Comparison of ENCODE assay signal across 20 cellular contexts in the genomic region with DNA sequence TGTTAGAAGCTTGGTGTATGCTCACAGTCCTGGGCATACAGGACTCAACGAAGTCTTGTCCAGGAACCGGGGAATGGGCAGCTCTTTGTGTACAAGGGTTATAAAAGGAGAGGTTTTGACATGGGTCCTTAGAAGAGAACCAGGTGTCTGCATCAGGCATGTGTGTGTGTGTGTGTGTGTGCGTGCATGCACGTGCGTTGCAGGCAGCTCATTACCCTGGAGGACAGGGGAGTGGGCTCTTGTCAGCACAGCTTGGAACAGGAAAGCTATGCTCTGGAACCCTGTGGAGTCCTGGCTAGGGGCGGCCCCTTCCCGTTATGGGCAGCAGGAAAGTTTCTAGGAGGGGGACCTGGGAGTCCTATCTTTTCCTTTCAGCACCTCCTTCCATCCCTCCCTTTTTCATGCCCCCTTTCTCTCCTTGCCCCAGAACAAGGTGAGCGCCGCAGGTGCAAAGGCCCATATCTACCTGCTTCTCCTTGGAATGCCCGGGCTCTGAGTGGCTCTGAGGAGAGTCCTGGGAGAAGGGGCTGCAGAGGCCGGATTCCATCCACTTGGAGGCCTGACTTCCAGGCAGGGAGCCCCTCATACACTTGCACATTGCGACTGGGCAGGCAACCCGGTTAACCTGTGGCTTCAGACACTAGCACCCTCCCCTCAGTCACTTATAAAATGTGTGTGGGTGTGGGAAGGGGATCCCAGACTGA. TPM values are rescaled to one million over a fixed set of nuclear protein-coding genes. Genes with fewer than 3 reads are reported as not detected.
A peak's percentile ranks its signal among the peaks of the same experiment; 100 is the strongest.
DNase-seq lines count a peak whose midpoint lies in the region; ATAC-seq and TF ChIP-seq lines count a peak whose summit lies in the region.
"Had no signal": no experiment of that assay in that cellular context is flagged by ENCODE, and none has a peak within 500 bp of the region (broad histone marks: within the 10 kb centered on the region; RNA-seq: fewer than 3 reads in every experiment).

No MANE protein-coding gene starts in this region.

- no peak for ATAC-seq in naive thymus-derived CD4-positive, alpha-beta T cell
- ATAC-seq: A549, GM23338, HCT116 had no signal

- no peak overlapping the region for H4K8ac ChIP-seq in neuronal stem cell (ENCODE audit: low read depth, low read length)

- no peak overlapping the region for H3K4me3 ChIP-seq in endodermal cell (ENCODE audit: low read length)
- no peak overlapping the region for H3K4me3 ChIP-seq in neuronal stem cell (ENCODE audit: low read length in 2 of 2)
- H3K4me3 ChIP-seq in naive thymus-derived CD4-positive, alpha-beta T cell (ENCODE audit: low read length): no peak overlapping the region
- H3K4me3 ChIP-seq: A549, GM23338 had no signal

- peak overlapping the region; percentile 61 for H3K18ac ChIP-seq in neuronal stem cell (ENCODE audit: low read length)

- no peak overlapping the region for H3K14ac ChIP-seq in neuronal stem cell (ENCODE audit: low read length)

- no peaks in the 10 kb centered on the region for H3K36me3 Mint-ChIP-seq in endodermal cell (ENCODE audit: low read depth)
- H3K36me3 Mint-ChIP-seq in naive thymus-derived CD4-positive, alpha-beta T cell: no peaks in the 10 kb centered on the region

- peak overlapping the region; percentile 44 for H2BK120ac ChIP-seq in neuronal stem cell (ENCODE audit: low read depth, low read length)

- POLR2A ChIA-PET in naive thymus-derived CD4-positive, alpha-beta T cell (lab: Charles Lee): interaction anchor here (0.7 kb wide), 1 partner anchor 8 kb away, joined by 3 read pairs; no protein-coding TSS in a partner anchor
- POLR2A ChIA-PET in RWPE1 (lab: Yijun Ruan, JAX; ENCODE audit: low non-redundant PET): no interaction called here

- no peaks in the 10 kb centered on the region for H3K79me1 ChIP-seq in neuronal stem cell (ENCODE audit: low read depth, low read length)

- WGBS in endodermal cell (ENCODE audit: insufficient coverage in 1 of 2, insufficient read length in 1 of 2), 2 experiments: 83 to 85% methylated on average over 7 to 13 of the region's 13 CpGs
- WGBS in neuronal stem cell (ENCODE audit: extremely low coverage in 2 of 2, insufficient read length in 2 of 2, insufficient replicate concordance in 1 of 2), 2 donors: no CpG with 5 or more reads among the region's 13 CpGs

- H3K27me3 ChIP-seq in endodermal cell (ENCODE audit: control insufficient read depth, insufficient read depth, low read length, poor library complexity, severe bottlenecking): no peaks in the 10 kb centered on the region
- peaks cover 0 to 27% (median 0%) of the 10 kb centered on the region in 3 experiments for H3K27me3 ChIP-seq in neuronal stem cell (ENCODE audit: control insufficient read depth in 3 of 3, insufficient read depth in 3 of 3, low read depth in 1 of 3, low read length in 3 of 3)
- H3K27me3 ChIP-seq in naive thymus-derived CD4-positive, alpha-beta T cell (ENCODE audit: control insufficient read depth in 2 of 2, insufficient read depth in 2 of 2, low read length in 2 of 2): no peaks in the 10 kb centered on the region

- peaks cover 8% of the 10 kb centered on the region for H3K4me1 Mint-ChIP-seq in endodermal cell
- H3K4me1 Mint-ChIP-seq in naive thymus-derived CD4-positive, alpha-beta T cell: peaks cover 6 to 10% (median 7%) of the 10 kb centered on the region in 7 donors

- no peak overlapping the region for H2BK12ac ChIP-seq in neuronal stem cell (ENCODE audit: low read length)

- H3K36me3 ChIP-seq in endodermal cell (ENCODE audit: control insufficient read depth, insufficient read depth, low read length): no peaks in the 10 kb centered on the region
- H3K36me3 ChIP-seq in neuronal stem cell (replicated peaks in 1 of 2; ENCODE audit: control insufficient read depth in 2 of 2, insufficient read depth in 2 of 2, low read length in 2 of 2): no peaks in the 10 kb centered on the region
- no peaks in the 10 kb centered on the region for H3K36me3 ChIP-seq in naive thymus-derived CD4-positive, alpha-beta T cell (ENCODE audit: control insufficient read depth in 2 of 3, insufficient read depth in 3 of 3, low read length in 3 of 3)

- no peak overlapping the region for H3K27ac ChIP-seq in endodermal cell (ENCODE audit: low read depth, low read length)
- no peak overlapping the region for H3K27ac ChIP-seq in neuronal stem cell (replicated peaks; ENCODE audit: low read length)
- H3K27ac ChIP-seq in naive thymus-derived CD4-positive, alpha-beta T cell (ENCODE audit: low read depth, low read length): no peak overlapping the region
- H3K27ac ChIP-seq in RWPE1: no peak overlapping the region
- H3K27ac ChIP-seq: 22Rv1, A549, C4-2B, HL-60 had no signal

- peak overlapping the region; percentile 79 for H2AK5ac ChIP-seq in neuronal stem cell (ENCODE audit: low read depth, low read length)

- H3K9me3 Mint-ChIP-seq in endodermal cell: no peaks in the 10 kb centered on the region
- no peaks in the 10 kb centered on the region for H3K9me3 Mint-ChIP-seq in naive thymus-derived CD4-positive, alpha-beta T cell
- H3K9me3 Mint-ChIP-seq: CD4-positive, alpha-beta T cell; GM23338 had no signal

- intact Hi-C loops in naive thymus-derived CD4-positive, alpha-beta T cell (cut with micrococcal nuclease): no loop called here

- peaks cover 20% of the 10 kb centered on the region for H3K27me3 Mint-ChIP-seq in endodermal cell (ENCODE audit: insufficient read depth)
- peaks cover 0 to 5% (median 2%) of the 10 kb centered on the region in 5 donors for H3K27me3 Mint-ChIP-seq in naive thymus-derived CD4-positive, alpha-beta T cell

- H2BK5ac ChIP-seq in neuronal stem cell (ENCODE audit: low read length): peak overlapping the region; percentile 30

- H3K9ac ChIP-seq in endodermal cell (ENCODE audit: extremely low read depth, low read length, poor library complexity, severe bottlenecking) (no peak overlapping the region), neuronal stem cell (ENCODE audit: low read depth, low read length, poor library complexity) (peak overlapping the region; percentile 24)

- no peak overlapping the region for H3K4me2 ChIP-seq in neuronal stem cell (ENCODE audit: insufficient read depth, low read length, poor library complexity, severe bottlenecking)
- H3K4me2 ChIP-seq: A549, GM23338 had no signal

- H3K27ac Mint-ChIP-seq in endodermal cell: no peak overlapping the region
- H3K27ac Mint-ChIP-seq in naive thymus-derived CD4-positive, alpha-beta T cell: no peak overlapping the region
- H3K27ac Mint-ChIP-seq: CD4-positive, alpha-beta T cell; GM23338 had no signal

- H3K9me3 ChIP-seq in endodermal cell (ENCODE audit: control insufficient read depth, low read length) (no peaks in the 10 kb centered on the region), neuronal stem cell (replicated peaks in 1 of 2; ENCODE audit: control insufficient read depth in 2 of 2, insufficient read depth in 1 of 2, low read depth in 1 of 2, low read length in 2 of 2) (no peaks in the 10 kb centered on the region)
- no peaks in the 10 kb centered on the region for H3K9me3 ChIP-seq in naive thymus-derived CD4-positive, alpha-beta T cell (ENCODE audit: control insufficient read depth in 2 of 3, low read length in 3 of 3)
- H3K9me3 ChIP-seq: A549, Caco-2 had no signal

- DNase-seq in NCI-H2227 (lab: John Stamatoyannopoulos, UW; ENCODE audit: unreplicated experiment) (peak; percentile 3), NCI-H2227 treated with DMSO at 0.1 percent for 48 hours (lab: John Stamatoyannopoulos, UW) (no peak), endodermal cell (peak; percentile 53), left kidney (ENCODE audit: low read depth, low spot score) (peak; percentile 36), neuronal stem cell (ENCODE audit: low spot score) (no peak), DMS153 (lab: John Stamatoyannopoulos, UW) (no peak), RWPE1 (ENCODE audit: low spot score) (no peak)
- no peak for DNase-seq in naive thymus-derived CD4-positive, alpha-beta T cell
- DNase-seq: AML-193; Caco-2; CD4-positive, alpha-beta T cell; DMS79; GDM1; IMR-90 had no signal

- no peak overlapping the region for H4K91ac ChIP-seq in neuronal stem cell (ENCODE audit: low read depth, low read length, poor library complexity)

- H2AFZ ChIP-seq in neuronal stem cell (ENCODE audit: low read length): no peak overlapping the region
- H2AFZ ChIP-seq: GM23338 had no signal

- no peak overlapping the region for H3K23ac ChIP-seq in neuronal stem cell (ENCODE audit: low read depth, low read length, poor library complexity)

- CTCF ChIA-PET in naive thymus-derived CD4-positive, alpha-beta T cell (lab: Charles Lee): interaction anchor here (0.8 to 1.2 kb wide), 3 partner anchors 9 to 168 kb away, joined by 3 to 5 read pairs (median 4); no protein-coding TSS in a partner anchor
- CTCF ChIA-PET in RWPE1 (lab: Yijun Ruan, JAX): interaction anchor here (0.6 kb wide), 1 partner anchor 9 kb away, joined by 3 read pairs; no protein-coding TSS in a partner anchor

- H3K4me1 ChIP-seq in endodermal cell (ENCODE audit: control insufficient read depth, insufficient read depth, low read length) (no peaks in the 10 kb centered on the region), neuronal stem cell (ENCODE audit: control insufficient read depth in 2 of 2, insufficient read depth in 1 of 2, low read depth in 1 of 2, low read length in 2 of 2) (peaks cover 0 to 2% of the 10 kb centered on the region in 2 donors)
- no peaks in the 10 kb centered on the region for H3K4me1 ChIP-seq in naive thymus-derived CD4-positive, alpha-beta T cell (ENCODE audit: control insufficient read depth in 2 of 2, insufficient read depth in 2 of 2, low read length in 2 of 2)
- H3K4me1 ChIP-seq: Caco-2 had no signal

- no peak overlapping the region for H3K4ac ChIP-seq in neuronal stem cell (ENCODE audit: low read length)

- no peak overlapping the region for H3K4me3 Mint-ChIP-seq in endodermal cell
- no peak overlapping the region for H3K4me3 Mint-ChIP-seq in naive thymus-derived CD4-positive, alpha-beta T cell
- H3K4me3 Mint-ChIP-seq: CD4-positive, alpha-beta T cell; GM23338 had no signal

- peak overlapping the region; percentile 79 for H2BK15ac ChIP-seq in neuronal stem cell (ENCODE audit: low read length)

- peak; percentile 42 for TF ChIP-seq CTCF in endodermal cell (conservative IDR thresholded peaks at IDR 0.05)
- no peak for TF ChIP-seq CTCF in RWPE1 (conservative IDR thresholded peaks at IDR 0.05; ENCODE audit: low read depth)

RNA-seq across cellular contexts. Expression of gene LCTL, which starts 33.9 kb away (rescaled TPM):
- total RNA-seq in endodermal cell: under 1 TPM; 0.51 to 0.77 TPM
- 2.2 TPM for polyA plus RNA-seq in endodermal cell (2013, experiment 1 of 2)
- polyA plus RNA-seq in endodermal cell (2013, experiment 2 of 2): 4.4 TPM
- 10.9 TPM for polyA plus RNA-seq in neuronal stem cell (2013, experiment 1 of 2)
- 10.4 TPM for polyA plus RNA-seq in neuronal stem cell (2013, experiment 2 of 2)
- total RNA-seq in naive thymus-derived CD4-positive, alpha-beta T cell: not detected
- not detected for polyA plus RNA-seq in naive thymus-derived CD4-positive, alpha-beta T cell
- total RNA-seq: Caco-2; CD4-positive, alpha-beta T cell had no signal
- polyA plus RNA-seq: A549 had no signal

Comparison
In these comparisons a context has a peak if more than half of its experiments do, and no peak if none do; other contexts are left out.
1. DNase-seq: peak in NCI-H2227 (single experiment), endodermal cell (single experiment) and left kidney (single experiment); none in NCI-H2227 treated with DMSO at 0.1 percent for 48 hours (single experiment), neuronal stem cell (single experiment), naive thymus-derived CD4-positive, alpha-beta T cell (0 of 9), DMS153 (single experiment) and RWPE1 (single experiment).